In the genomic region with DNA sequence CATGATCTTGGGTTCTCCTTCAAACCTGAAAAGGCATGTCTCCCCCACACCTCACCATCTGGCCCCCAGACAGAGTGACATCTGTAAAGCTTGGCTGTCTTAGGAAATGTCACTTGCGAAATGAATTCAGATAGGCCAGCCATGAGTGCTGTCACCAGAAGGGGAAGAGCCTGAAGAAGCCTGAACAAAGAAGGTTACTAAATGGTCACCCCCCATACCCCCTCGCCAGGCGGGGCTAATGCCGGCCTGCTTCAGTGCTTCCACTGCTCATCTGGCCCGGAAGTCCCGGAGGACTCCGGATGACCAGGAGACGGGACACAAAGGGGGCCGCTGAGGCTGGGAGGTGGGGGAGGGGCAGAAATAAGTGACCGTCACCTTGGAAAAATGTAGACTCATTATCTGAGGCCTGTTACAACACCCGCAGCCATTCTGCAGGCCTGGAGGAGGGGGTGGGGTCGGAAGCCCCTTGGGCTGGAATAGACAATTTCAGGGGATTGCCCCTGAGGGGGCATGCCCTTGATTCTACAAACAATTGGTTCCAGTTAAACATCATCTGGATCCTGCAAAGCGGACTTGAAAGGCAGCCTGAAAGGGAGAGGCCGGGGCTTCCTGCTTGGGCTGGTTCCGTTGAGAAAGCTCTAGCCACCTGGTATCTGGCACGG, we compare ENCODE assay signal across 20 cellular contexts. TPM values are rescaled to one million over a fixed set of nuclear protein-coding genes. Genes with fewer than 3 reads are reported as not detected.
DNase-seq lines count a peak whose midpoint lies in the region; ATAC-seq and TF ChIP-seq lines count a peak whose summit lies in the region.
"Had no signal": no experiment of that assay in that cellular context is flagged by ENCODE, and none has a peak within 500 bp of the region (broad histone marks: within the 10 kb centered on the region; RNA-seq: fewer than 3 reads in every experiment).

No MANE protein-coding gene starts in this region.

- H3K27ac ChIP-seq in endodermal cell (ENCODE audit: low read depth, low read length) (peak overlapping the region; percentile 98), neutrophil (peak overlapping the region; percentile 81)
- H3K27ac ChIP-seq: Peyer's patch had no signal

- peak overlapping the region; percentile 52 for H3K27ac Mint-ChIP-seq in endodermal cell
- H3K27ac Mint-ChIP-seq: activated CD4-positive, alpha-beta T cell treated with anti-CD3 and anti-CD28 coated beads, Interleukin-2, amount 10 ng/mL, durations not matched to agents 7 days and 5 days; memory B cell had no signal

- H3K4me3 Mint-ChIP-seq in endodermal cell = no peak overlapping the region
- H3K4me3 Mint-ChIP-seq: activated CD4-positive, alpha-beta T cell treated with anti-CD3 and anti-CD28 coated beads, Interleukin-2, amount 10 ng/mL, durations not matched to agents 7 days and 5 days; memory B cell had no signal

- H3K4me1 ChIP-seq in endodermal cell (ENCODE audit: control insufficient read depth, insufficient read depth, low read length) (no peaks in the 10 kb centered on the region), neutrophil (ENCODE audit: control insufficient read depth in 1 of 2, insufficient read depth in 1 of 2, low read depth in 1 of 2, low read length in 1 of 2) (peaks cover 37 to 38% of the 10 kb centered on the region in 2 experiments)

- 89 to 91% methylated on average over 8 to 16 of the region's 16 CpGs for WGBS in endodermal cell (ENCODE audit: insufficient coverage in 1 of 2, insufficient read length in 1 of 2), 2 experiments

- peak; percentile 56 for DNase-seq in GF-D8 (lab: John Stamatoyannopoulos, UW)
- peak; percentile 69 for DNase-seq in NOMO-1 treated with DMSO at 0.1 percent for 48 hours (lab: John Stamatoyannopoulos, UW; ENCODE audit: unreplicated experiment)
- no peak for DNase-seq in endodermal cell
- no peak for DNase-seq in MG63
- no peak for DNase-seq in NK-92 treated with Interleukin-12 subunit alpha and Interleukin-12 subunit beta, amount 100 ng/mL, for 24 hours (lab: John Stamatoyannopoulos, UW)
- no peak for DNase-seq in NCI-H2029 (lab: John Stamatoyannopoulos, UW)
- DNase-seq: activated CD4-positive, alpha-beta T cell treated with anti-CD3 and anti-CD28 coated beads, Interleukin-2, amount 10 ng/mL, durations not matched to agents 7 days and 5 days; activated CD8-positive, alpha-beta memory T cell treated with anti-CD3 and anti-CD28 coated beads, Interleukin-2, amount 50 U/mL, for 48 hours; activated naive CD4-positive, alpha-beta T cell; COR-L47; EL; HCEC 1CT; NCI-H1092; NCI-H2081 treated with DMSO at 0.1 percent for 48 hours; Peyer's patch; stimulated activated CD4-positive, alpha-beta T cell treated with anti-CD3 and anti-CD28 coated beads, Interleukin-2, amount 100 ng/mL, for 24 hours had no signal

- ATAC-seq in GM21737 (IDR thresholded peaks at IDR 0.05; ENCODE audit: unreplicated experiment) = no peak
- ATAC-seq: SK-N-SH treated with all-trans-retinoic acid at 6 μM for 48 hours had no signal

- H3K27me3 ChIP-seq in endodermal cell (ENCODE audit: control insufficient read depth, insufficient read depth, low read length, poor library complexity, severe bottlenecking) (no peaks in the 10 kb centered on the region), neutrophil (no peaks in the 10 kb centered on the region), MG63 (no peaks in the 10 kb centered on the region)
- H3K27me3 ChIP-seq: Peyer's patch had no signal

- no peaks in the 10 kb centered on the region for H3K27me3 Mint-ChIP-seq in endodermal cell (ENCODE audit: insufficient read depth)
- H3K27me3 Mint-ChIP-seq: activated CD4-positive, alpha-beta T cell treated with anti-CD3 and anti-CD28 coated beads, Interleukin-2, amount 10 ng/mL, durations not matched to agents 7 days and 5 days; memory B cell had no signal

- H3K9ac ChIP-seq in endodermal cell (ENCODE audit: extremely low read depth, low read length, poor library complexity, severe bottlenecking) = no peak overlapping the region

- peaks cover 62% of the 10 kb centered on the region for H3K36me3 ChIP-seq in endodermal cell (ENCODE audit: control insufficient read depth, insufficient read depth, low read length)
- H3K36me3 ChIP-seq in neutrophil = peaks cover 48% of the 10 kb centered on the region
- H3K36me3 ChIP-seq in MG63 = peaks cover 82% of the 10 kb centered on the region

- H3K9me3 ChIP-seq in endodermal cell (ENCODE audit: control insufficient read depth, low read length) = no peaks in the 10 kb centered on the region
- H3K9me3 ChIP-seq in neutrophil = no peaks in the 10 kb centered on the region
- H3K9me3 ChIP-seq in MG63 = no peaks in the 10 kb centered on the region
- H3K9me3 ChIP-seq: Peyer's patch had no signal

- peaks cover 45% of the 10 kb centered on the region for H3K36me3 Mint-ChIP-seq in endodermal cell (ENCODE audit: low read depth)

- no peak overlapping the region for H3K4me3 ChIP-seq in endodermal cell (ENCODE audit: low read length)
- H3K4me3 ChIP-seq in neutrophil (ENCODE audit: low read depth in 1 of 2, low read length in 1 of 2) = peak overlapping the region; percentile 43 to 49
- no peak overlapping the region for H3K4me3 ChIP-seq in MG63
- H3K4me3 ChIP-seq: Peyer's patch had no signal

- TF ChIP-seq CTCF in endodermal cell (conservative IDR thresholded peaks at IDR 0.05) (no peak), neutrophil (IDR thresholded peaks at IDR 0.05) (no peak)

- no peaks in the 10 kb centered on the region for H3K9me3 Mint-ChIP-seq in endodermal cell
- H3K9me3 Mint-ChIP-seq: activated CD4-positive, alpha-beta T cell treated with anti-CD3 and anti-CD28 coated beads, Interleukin-2, amount 10 ng/mL, durations not matched to agents 7 days and 5 days; memory B cell had no signal

- no peaks in the 10 kb centered on the region for H3K4me1 Mint-ChIP-seq in endodermal cell

RNA-seq across cellular contexts. Expression of a gene that starts 43.2 kb away (rescaled TPM):
- 10 to 100 TPM; 59.7 to 61.0 TPM for total RNA-seq in endodermal cell
- polyA plus RNA-seq in endodermal cell (2013, experiment 1 of 2) = 37.3 TPM
- 34.9 TPM for polyA plus RNA-seq in endodermal cell (2013, experiment 2 of 2)
- 52.1 and 96.3 TPM in 2 replicates for total RNA-seq in MG63 (2014; rRNA removed; shearing (Covaris generic); ENCODE audit: low replicate concordance)

Comparison
In these comparisons a context has a peak if more than half of its experiments do, and no peak if none do; other contexts are left out.
1. DNase-seq: peak in GF-D8 (single experiment) and NOMO-1 treated with DMSO at 0.1 percent for 48 hours (single experiment); none in endodermal cell (single experiment), MG63 (single experiment), NK-92 treated with Interleukin-12 subunit alpha and Interleukin-12 subunit beta, amount 100 ng/mL, for 24 hours (single experiment) and NCI-H2029 (single experiment).
2. H3K4me3 ChIP-seq: peak in neutrophil (2 of 2); none in endodermal cell (single experiment) and MG63 (single experiment).